18 cellular contexts compared by ENCODE assay signal in genomic region chr22:41660416-41660815, GRCh38. TPM values are rescaled to one million over a fixed set of nuclear protein-coding genes. Genes with fewer than 3 reads are reported as not detected.
DNase-seq lines count a peak whose midpoint lies in the region; ATAC-seq and TF ChIP-seq lines count a peak whose summit lies in the region.
"Had no signal": no experiment of that assay in that cellular context is flagged by ENCODE, and none has a peak within 500 bp of the region (broad histone marks: within the 10 kb centered on the region; RNA-seq: fewer than 3 reads in every experiment).

No MANE protein-coding gene starts in this region.

- H3K27me3 ChIP-seq in IMR-90 (ENCODE audit: control insufficient read depth, insufficient read depth, low read length) = no peaks in the 10 kb centered on the region
- H3K27me3 ChIP-seq: hepatocyte, Peyer's patch, suprapubic skin had no signal

- 0 out of 2 replicates have a peak, but pooled peaks cover 7% of the 10 kb centered on the region for H3K9me1 ChIP-seq in IMR-90 (ENCODE audit: insufficient read depth, low read length)

- in situ Hi-C loops in IMR-90 (cut with MboI; ENCODE audit: low sequenced_read_pairs) = no loop called here

- peaks cover 49% of the 10 kb centered on the region for H3K36me3 ChIP-seq in IMR-90 (ENCODE audit: control insufficient read depth, insufficient read depth, low read length)

- TF ChIP-seq CTCF in IMR-90 (conservative IDR thresholded peaks at IDR 0.05; ENCODE audit: low read depth, low read length) (no peak), choroid plexus epithelial cell (conservative IDR thresholded peaks at IDR 0.05; ENCODE audit: low read depth, low read length) (no peak), nephron progenitor cell (IDR thresholded peaks at IDR 0.05) (no peak)

- no peak overlapping the region for H2AK9ac ChIP-seq in IMR-90 (replicated peaks; ENCODE audit: low read depth, low read length, poor library complexity)

- H4K91ac ChIP-seq in IMR-90 (ENCODE audit: insufficient read depth, low read depth, low read length) = no peak overlapping the region

- H3K9ac ChIP-seq in IMR-90 (ENCODE audit: low read depth, low read length) = no peak overlapping the region

- dilution Hi-C loops in IMR-90 (cut with HindIII; ENCODE audit: low sequenced_read_pairs, unreplicated experiment) = no loop called here

- intact Hi-C loops in activated CD4-positive, alpha-beta T cell treated with anti-CD3 and anti-CD28 coated beads for 36 hours (cut with DNase I, micrococcal nuclease) = no loop called here
- intact Hi-C loops in activated CD4-positive, alpha-beta T cell treated with anti-CD3 and anti-CD28 coated beads, Interleukin-2, amount 10 ng/mL, durations not matched to agents 24 days and 14 days (cut with micrococcal nuclease) = no loop called here
- intact Hi-C loops in IMR-90 (cut with micrococcal nuclease) = no loop called here

- H3K27ac Mint-ChIP-seq in activated CD4-positive, alpha-beta T cell treated with anti-CD3 and anti-CD28 coated beads for 36 hours = peak overlapping the region; percentile 67
- H3K27ac Mint-ChIP-seq in activated CD4-positive, alpha-beta T cell treated with anti-CD3 and anti-CD28 coated beads, Interleukin-2, amount 10 ng/mL, durations not matched to agents 24 days and 14 days = no peak overlapping the region
- peak overlapping the region; percentile 78 for H3K27ac Mint-ChIP-seq in nephron progenitor cell
- H3K27ac Mint-ChIP-seq: WTC11 had no signal

- H3K9me3 ChIP-seq in IMR-90 (ENCODE audit: control insufficient read depth, insufficient read depth, low read length) = no peaks in the 10 kb centered on the region
- H3K9me3 ChIP-seq: A549, Peyer's patch, suprapubic skin had no signal

- H3K36me3 Mint-ChIP-seq in activated CD4-positive, alpha-beta T cell treated with anti-CD3 and anti-CD28 coated beads for 36 hours (ENCODE audit: low read depth) = peaks cover 61% of the 10 kb centered on the region
- H3K36me3 Mint-ChIP-seq in activated CD4-positive, alpha-beta T cell treated with anti-CD3 and anti-CD28 coated beads, Interleukin-2, amount 10 ng/mL, durations not matched to agents 24 days and 14 days (ENCODE audit: low read depth) = peaks cover 56% of the 10 kb centered on the region
- peaks cover 67% of the 10 kb centered on the region for H3K36me3 Mint-ChIP-seq in nephron progenitor cell (ENCODE audit: low read depth)

- no peaks in the 10 kb centered on the region for H3K27me3 Mint-ChIP-seq in activated CD4-positive, alpha-beta T cell treated with anti-CD3 and anti-CD28 coated beads for 36 hours
- H3K27me3 Mint-ChIP-seq in activated CD4-positive, alpha-beta T cell treated with anti-CD3 and anti-CD28 coated beads, Interleukin-2, amount 10 ng/mL, durations not matched to agents 24 days and 14 days = no peaks in the 10 kb centered on the region
- no peaks in the 10 kb centered on the region for H3K27me3 Mint-ChIP-seq in nephron progenitor cell (ENCODE audit: low read depth, poor library complexity)

- H4K5ac ChIP-seq in IMR-90 (ENCODE audit: low read depth, low read length) = no peak overlapping the region

- H3K4me1 ChIP-seq in IMR-90 (ENCODE audit: control insufficient read depth, insufficient read depth, low read length) = 0 out of 2 replicates have a peak, but pooled peaks cover 1% of the 10 kb centered on the region
- H3K4me1 ChIP-seq: A549, Peyer's patch, suprapubic skin had no signal

- H2BK15ac ChIP-seq in IMR-90 (ENCODE audit: low read depth, low read length) = no peak overlapping the region

- H3K23ac ChIP-seq in IMR-90 (ENCODE audit: low read depth, low read length) = no peak overlapping the region

- H2AK5ac ChIP-seq in IMR-90 (ENCODE audit: low read depth, low read length) = no peak overlapping the region

- H3K18ac ChIP-seq in IMR-90 (ENCODE audit: low read depth, low read length) = no peak overlapping the region

- TF ChIP-seq POLR2A in IMR-90 (IDR thresholded peaks at IDR 0.05; ENCODE audit: low read depth, low read length) = no peak

- no peak for TF ChIP-seq RAD21 in IMR-90 (IDR thresholded peaks at IDR 0.05; ENCODE audit: low read length)

- WGBS in IMR-90 (ENCODE audit: extremely low coverage in 2 of 2, insufficient read length in 1 of 2), 2 experiments = 78% methylated on average over 3 of the region's 3 CpGs; no CpG with 5 or more reads in 1 of the 2 experiments

- H3K14ac ChIP-seq in IMR-90 (replicated peaks; ENCODE audit: low read depth, low read length) = no peak overlapping the region

- POLR2A ChIA-PET in activated CD4-positive, alpha-beta T cell treated with anti-CD3 and anti-CD28 coated beads for 36 hours (lab: Charles Lee) = interaction anchor here (0.6 to 1.0 kb wide), 2 partner anchors 9 to 16 kb away, joined by 3 to 4 read pairs; no protein-coding TSS in a partner anchor
- POLR2A ChIA-PET in IMR-90 (lab: Charles Lee; ENCODE audit: unreplicated experiment) = no interaction called here

- H2BK5ac ChIP-seq in IMR-90 (ENCODE audit: low read depth, low read length, poor library complexity, severe bottlenecking) = no peak overlapping the region

- H3K56ac ChIP-seq in IMR-90 (ENCODE audit: extremely low read depth, insufficient read depth, low read length) = no peak overlapping the region

- BruUV-seq in IMR-90 (replicated peaks; lab: Mats Ljungman, UMichigan) = no TSS peak

- CTCF ChIA-PET in activated CD4-positive, alpha-beta T cell treated with anti-CD3 and anti-CD28 coated beads for 36 hours (lab: Charles Lee) = interaction anchor here (0.7 to 1.4 kb wide), 2 partner anchors 29 to 37 kb away, joined by 4 to 5 read pairs; no protein-coding TSS in a partner anchor
- CTCF ChIA-PET in IMR-90 (lab: Yijun Ruan, JAX) = no interaction called here

- no peak for DNase-seq in activated CD4-positive, alpha-beta T cell treated with anti-CD3 and anti-CD28 coated beads for 36 hours
- DNase-seq in activated CD4-positive, alpha-beta T cell treated with anti-CD3 and anti-CD28 coated beads, Interleukin-2, amount 10 ng/mL, durations not matched to agents 24 days and 14 days = no peak
- DNase-seq in IMR-90 (peak; percentile 12), choroid plexus epithelial cell (ENCODE audit: low read depth) (peak; percentile 8), nephron progenitor cell (no peak), NCI-H187 (lab: John Stamatoyannopoulos, UW) (no peak)
- DNase-seq: activated CD8-positive, alpha-beta memory T cell treated with anti-CD3 and anti-CD28 coated beads, Interleukin-2, amount 50 U/mL, for 4 hours; GF-D8; left colon; NCI-H2029; Peyer's patch; stimulated activated CD4-positive, alpha-beta T cell treated with anti-CD3 and anti-CD28 coated beads, Interleukin-15, amount 100 ng/mL, for 24 hours had no signal

- H3K4ac ChIP-seq in IMR-90 (ENCODE audit: low read depth, low read length) = no peak overlapping the region

- no peak overlapping the region for H3K4me3 ChIP-seq in IMR-90 (ENCODE audit: insufficient read depth, low read depth, low read length)
- H3K4me3 ChIP-seq in choroid plexus epithelial cell (ENCODE audit: low read depth, low read length) = no peak overlapping the region
- H3K4me3 ChIP-seq: A549, hepatocyte, Peyer's patch, suprapubic skin had no signal

- H3K4me3 Mint-ChIP-seq in activated CD4-positive, alpha-beta T cell treated with anti-CD3 and anti-CD28 coated beads for 36 hours = no peak overlapping the region
- H3K4me3 Mint-ChIP-seq in activated CD4-positive, alpha-beta T cell treated with anti-CD3 and anti-CD28 coated beads, Interleukin-2, amount 10 ng/mL, durations not matched to agents 24 days and 14 days = no peak overlapping the region
- H3K4me3 Mint-ChIP-seq in nephron progenitor cell = no peak overlapping the region
- H3K4me3 Mint-ChIP-seq: WTC11 had no signal

- H3K27ac ChIP-seq in IMR-90 (ENCODE audit: insufficient read depth, low read length) = no peak overlapping the region
- H3K27ac ChIP-seq: A549, hepatocyte, Peyer's patch, suprapubic skin had no signal

- no peak overlapping the region for H4K8ac ChIP-seq in IMR-90 (ENCODE audit: low read depth in 2 of 2, low read length in 2 of 2)

- H3K79me1 ChIP-seq in IMR-90 (ENCODE audit: low read depth in 1 of 2, low read length in 2 of 2) = peaks cover 8 to 41% of the 10 kb centered on the region in 2 experiments

- no peak for ATAC-seq in activated CD4-positive, alpha-beta T cell treated with anti-CD3 and anti-CD28 coated beads for 36 hours
- ATAC-seq in IMR-90 (ENCODE audit: low read depth) (no peak), GM18498 (IDR thresholded peaks at IDR 0.05; ENCODE audit: unreplicated experiment) (no peak), GM18858 (IDR thresholded peaks at IDR 0.05; ENCODE audit: unreplicated experiment) (no peak)
- ATAC-seq: A549, left colon, WTC11 had no signal

- H3K9me3 Mint-ChIP-seq in activated CD4-positive, alpha-beta T cell treated with anti-CD3 and anti-CD28 coated beads for 36 hours (ENCODE audit: low read depth) = no peaks in the 10 kb centered on the region
- no peaks in the 10 kb centered on the region for H3K9me3 Mint-ChIP-seq in activated CD4-positive, alpha-beta T cell treated with anti-CD3 and anti-CD28 coated beads, Interleukin-2, amount 10 ng/mL, durations not matched to agents 24 days and 14 days
- H3K9me3 Mint-ChIP-seq in nephron progenitor cell = no peaks in the 10 kb centered on the region
- H3K9me3 Mint-ChIP-seq: WTC11 had no signal

- H2AFZ ChIP-seq in IMR-90 (replicated peaks; ENCODE audit: low read length, poor library complexity) = no peak overlapping the region
- H2AFZ ChIP-seq: hepatocyte had no signal

- no peak overlapping the region for H2BK20ac ChIP-seq in IMR-90 (ENCODE audit: low read depth, low read length)

- no peak overlapping the region for H2BK120ac ChIP-seq in IMR-90 (ENCODE audit: low read depth, low read length)

- peaks cover 10% of the 10 kb centered on the region; the same call in 1 of the 2 replicates for H4K20me1 ChIP-seq in IMR-90 (ENCODE audit: insufficient read depth, low read length)

- no peak overlapping the region for H3K4me2 ChIP-seq in IMR-90 (ENCODE audit: low read depth, low read length)
- H3K4me2 ChIP-seq: A549, hepatocyte had no signal

- H3K4me1 Mint-ChIP-seq in activated CD4-positive, alpha-beta T cell treated with anti-CD3 and anti-CD28 coated beads for 36 hours = no peaks in the 10 kb centered on the region
- H3K4me1 Mint-ChIP-seq in activated CD4-positive, alpha-beta T cell treated with anti-CD3 and anti-CD28 coated beads, Interleukin-2, amount 10 ng/mL, durations not matched to agents 24 days and 14 days = no peaks in the 10 kb centered on the region
- no peaks in the 10 kb centered on the region for H3K4me1 Mint-ChIP-seq in nephron progenitor cell
- H3K4me1 Mint-ChIP-seq: WTC11 had no signal

RNA-seq across cellular contexts. Expression of gene SNU13, which starts 28.3 kb away (rescaled TPM):
- total RNA-seq in activated CD4-positive, alpha-beta T cell treated with anti-CD3 and anti-CD28 coated beads for 36 hours = 100 to 1,000 TPM; 275 to 281 TPM
- total RNA-seq in activated CD4-positive, alpha-beta T cell treated with anti-CD3 and anti-CD28 coated beads, Interleukin-2, amount 10 ng/mL, durations not matched to agents 24 days and 14 days = 343 and 345 TPM in 2 replicates
- total RNA-seq in IMR-90 (2012; rRNA removed) = 109 and 122 TPM in 2 replicates
- polyA plus RNA-seq in IMR-90 (2012; rRNA removed) = 185 and 235 TPM in 2 replicates
- polyA plus RNA-seq in IMR-90 (2012; cell fraction: cytosol; rRNA removed) = 164 and 201 TPM in 2 replicates
- polyA plus RNA-seq in IMR-90 (2012; cell fraction: nucleus; rRNA removed; ENCODE audit: low replicate concordance) = 57.5 and 76.0 TPM in 2 replicates

RNA-seq across cellular contexts. Expression of gene MEI1, which starts 38.9 kb away (rescaled TPM):
- 10 to 100 TPM; 31.5 to 36.8 TPM for total RNA-seq in activated CD4-positive, alpha-beta T cell treated with anti-CD3 and anti-CD28 coated beads for 36 hours
- total RNA-seq in activated CD4-positive, alpha-beta T cell treated with anti-CD3 and anti-CD28 coated beads, Interleukin-2, amount 10 ng/mL, durations not matched to agents 24 days and 14 days = 14.2 and 15.7 TPM in 2 replicates
- 0.90 and 1.1 TPM in 2 replicates for total RNA-seq in IMR-90 (2012; rRNA removed)
- 2.1 and 2.6 TPM in 2 replicates for polyA plus RNA-seq in IMR-90 (2012; rRNA removed)
- 1.8 and 2.2 TPM in 2 replicates for polyA plus RNA-seq in IMR-90 (2012; cell fraction: cytosol; rRNA removed)
- polyA plus RNA-seq in IMR-90 (2012; cell fraction: nucleus; rRNA removed; ENCODE audit: low replicate concordance) = 2.1 and 2.4 TPM in 2 replicates
- total RNA-seq: hepatocyte had no signal

RNA-seq across cellular contexts. Expression of gene XRCC6, which starts 39.3 kb away (rescaled TPM):
- 100 to 1,000 TPM; 427 to 469 TPM for total RNA-seq in activated CD4-positive, alpha-beta T cell treated with anti-CD3 and anti-CD28 coated beads for 36 hours
- 400 and 414 TPM in 2 replicates for total RNA-seq in activated CD4-positive, alpha-beta T cell treated with anti-CD3 and anti-CD28 coated beads, Interleukin-2, amount 10 ng/mL, durations not matched to agents 24 days and 14 days
- 392 and 401 TPM in 2 replicates for total RNA-seq in IMR-90 (2012; rRNA removed)
- polyA plus RNA-seq in IMR-90 (2012; rRNA removed) = 173 and 202 TPM in 2 replicates
- polyA plus RNA-seq in IMR-90 (2012; cell fraction: cytosol; rRNA removed) = 58.5 and 142 TPM in 2 replicates
- polyA plus RNA-seq in IMR-90 (2012; cell fraction: nucleus; rRNA removed; ENCODE audit: low replicate concordance) = 19.7 and 77.2 TPM in 2 replicates

RNA-seq across cellular contexts. Expression of gene DESI1, which starts 39.6 kb away (rescaled TPM):
- total RNA-seq in activated CD4-positive, alpha-beta T cell treated with anti-CD3 and anti-CD28 coated beads for 36 hours = 10 to 100 TPM; 56.6 to 98.1 TPM
- 82.2 and 84.9 TPM in 2 replicates for total RNA-seq in activated CD4-positive, alpha-beta T cell treated with anti-CD3 and anti-CD28 coated beads, Interleukin-2, amount 10 ng/mL, durations not matched to agents 24 days and 14 days
- total RNA-seq in IMR-90 (2012; rRNA removed) = 14.4 and 14.5 TPM in 2 replicates
- polyA plus RNA-seq in IMR-90 (2012; rRNA removed) = 23.6 and 24.9 TPM in 2 replicates
- 10.3 and 13.7 TPM in 2 replicates for polyA plus RNA-seq in IMR-90 (2012; cell fraction: cytosol; rRNA removed)
- 31.5 and 46.9 TPM in 2 replicates for polyA plus RNA-seq in IMR-90 (2012; cell fraction: nucleus; rRNA removed; ENCODE audit: low replicate concordance)

Comparison
In these comparisons a context has a peak if more than half of its experiments do, and no peak if none do; other contexts are left out.
1. DNase-seq: peak in IMR-90 (single experiment) and choroid plexus epithelial cell (single experiment); none in activated CD4-positive, alpha-beta T cell treated with anti-CD3 and anti-CD28 coated beads for 36 hours (single experiment), activated CD4-positive, alpha-beta T cell treated with anti-CD3 and anti-CD28 coated beads, Interleukin-2, amount 10 ng/mL, durations not matched to agents 24 days and 14 days (single experiment), nephron progenitor cell (single experiment) and NCI-H187 (0 of 2).